Comparison of ENCODE assay signal across 9 cellular contexts in genomic region chr10:128046934-128047251, GRCh38.
DNase-seq lines count a peak whose midpoint lies in the region; ATAC-seq and TF ChIP-seq lines count a peak whose summit lies in the region.
"Had no signal": no experiment of that assay in that cellular context is flagged by ENCODE, and none has a peak within 500 bp of the region (broad histone marks: within the 10 kb centered on the region; RNA-seq: fewer than 3 reads in every experiment).

No MANE protein-coding gene starts in this region.

- ATAC-seq in activated CD4-positive, alpha-beta T cell treated with anti-CD3 and anti-CD28 coated beads for 36 hours = peak; percentile 14
- ATAC-seq in stimulated activated naive CD8-positive, alpha-beta T cell treated with anti-CD3 and anti-CD28 coated beads, Interleukin-15, Interleukin-2, amounts not matched to agents 100 U/mL and 50 U/mL, for 24 hours = peak; percentile 3

- peak; percentile 31 for DNase-seq in activated CD4-positive, alpha-beta T cell treated with anti-CD3 and anti-CD28 coated beads for 36 hours
- DNase-seq in activated CD4-positive, alpha-beta T cell treated with anti-CD3 and anti-CD28 coated beads for 4 hours = no peak
- DNase-seq in HL-60 (ENCODE audit: low read depth in 1 of 2, low spot score in 1 of 2) (no peak), cerebellum (ENCODE audit: low spot score) (no peak), DMS79 (lab: John Stamatoyannopoulos, UW) (no peak), islet precursor cell (no peak)
- DNase-seq in effector memory CD4-positive, alpha-beta T cell = no peak
- no peak for DNase-seq in stimulated activated naive CD8-positive, alpha-beta T cell treated with anti-CD3 and anti-CD28 coated beads, Interleukin-15, Interleukin-2, amounts not matched to agents 100 U/mL and 50 U/mL, for 24 hours
- DNase-seq: NCI-H510A treated with DMSO at 0.1 percent for 48 hours had no signal

- no peaks in the 10 kb centered on the region for H3K9me3 ChIP-seq in effector memory CD4-positive, alpha-beta T cell (ENCODE audit: control insufficient read depth, low read length)

- CTCF ChIA-PET in activated CD4-positive, alpha-beta T cell treated with anti-CD3 and anti-CD28 coated beads for 36 hours (lab: Charles Lee) = interaction anchor here (0.6 to 6.0 kb wide), 9 partner anchors 12 to 141 kb away, joined by 3 to 71 read pairs (median 11); partner anchors contain the start of gene PTPRE

- peaks cover 40% of the 10 kb centered on the region for H3K4me1 ChIP-seq in effector memory CD4-positive, alpha-beta T cell (ENCODE audit: control insufficient read depth, insufficient read depth, low read length, poor library complexity, severe bottlenecking)

- peak overlapping the region; percentile 69; the same call in 1 of the 2 replicates for H3K4me3 ChIP-seq in HL-60 (replicated peaks; ENCODE audit: insufficient read depth, low read length)
- peak overlapping the region; percentile 57 for H3K4me3 ChIP-seq in effector memory CD4-positive, alpha-beta T cell (ENCODE audit: insufficient read depth, low read depth, low read length, poor library complexity, severe bottlenecking)

- peak overlapping the region; percentile 82 for H3K27ac ChIP-seq in HL-60 (replicated peaks)
- H3K27ac ChIP-seq in effector memory CD4-positive, alpha-beta T cell (ENCODE audit: insufficient read depth, low read length, poor library complexity, severe bottlenecking) = peak overlapping the region; percentile 79

- H3K36me3 Mint-ChIP-seq in activated CD4-positive, alpha-beta T cell treated with anti-CD3 and anti-CD28 coated beads for 36 hours (ENCODE audit: low read depth) = peaks cover 35% of the 10 kb centered on the region

- POLR2A ChIA-PET in activated CD4-positive, alpha-beta T cell treated with anti-CD3 and anti-CD28 coated beads for 36 hours (lab: Charles Lee) = interaction anchor here (0.6 to 3.5 kb wide), 4 partner anchors 16 to 57 kb away, joined by 3 to 60 read pairs (median 6); no protein-coding TSS in a partner anchor

- intact Hi-C loops in activated CD4-positive, alpha-beta T cell treated with anti-CD3 and anti-CD28 coated beads for 36 hours (cut with DNase I, micrococcal nuclease) = loop anchor here (1.0 to 2.0 kb wide), 5 partner anchors 17 to 1420 kb away; partner anchors contain the start of genes MGMT (in 1 of the 2) and MKI67 (in 1 of the 2)

- no peaks in the 10 kb centered on the region for H3K27me3 Mint-ChIP-seq in activated CD4-positive, alpha-beta T cell treated with anti-CD3 and anti-CD28 coated beads for 36 hours

- peak overlapping the region; percentile 94 for H3K27ac Mint-ChIP-seq in activated CD4-positive, alpha-beta T cell treated with anti-CD3 and anti-CD28 coated beads for 36 hours

- peak overlapping the region; percentile 83 for H3K4me3 Mint-ChIP-seq in activated CD4-positive, alpha-beta T cell treated with anti-CD3 and anti-CD28 coated beads for 36 hours

- H3K9me3 Mint-ChIP-seq in activated CD4-positive, alpha-beta T cell treated with anti-CD3 and anti-CD28 coated beads for 36 hours (ENCODE audit: low read depth) = no peaks in the 10 kb centered on the region

- peaks cover 15% of the 10 kb centered on the region for H3K36me3 ChIP-seq in effector memory CD4-positive, alpha-beta T cell (ENCODE audit: control insufficient read depth, insufficient read depth, low read length)

- H3K27me3 ChIP-seq in HL-60 (ENCODE audit: insufficient read depth, poor library complexity, severe bottlenecking) = no peaks in the 10 kb centered on the region
- H3K27me3 ChIP-seq in effector memory CD4-positive, alpha-beta T cell (replicated peaks; ENCODE audit: control insufficient read depth, insufficient read depth, low read length, poor library complexity, severe bottlenecking) = no peaks in the 10 kb centered on the region

- TF ChIP-seq CTCF in HL-60 (IDR thresholded peaks at IDR 0.05; ENCODE audit: insufficient read depth, low read length) = no peak

- H3K4me1 Mint-ChIP-seq in activated CD4-positive, alpha-beta T cell treated with anti-CD3 and anti-CD28 coated beads for 36 hours = peaks cover 51% of the 10 kb centered on the region
